In genomic region chr10:125171402-125172316, GRCh38 we compare ENCODE assay signal across 1 cellular context.
TF ChIP-seq lines count a peak whose summit lies in the region.

No MANE protein-coding gene starts in this region.

TF ChIP-seq in GM23338, 12 proteins besides CTCF, POLR2A, EP300 and RAD21 (continued from another document):
- no peak for TF ChIP-seq ZNF462 (CRISPR knock-in tag; IDR thresholded peaks at IDR 0.05)
